Comparison of ENCODE assay signal across 19 cellular contexts in the genomic region with DNA sequence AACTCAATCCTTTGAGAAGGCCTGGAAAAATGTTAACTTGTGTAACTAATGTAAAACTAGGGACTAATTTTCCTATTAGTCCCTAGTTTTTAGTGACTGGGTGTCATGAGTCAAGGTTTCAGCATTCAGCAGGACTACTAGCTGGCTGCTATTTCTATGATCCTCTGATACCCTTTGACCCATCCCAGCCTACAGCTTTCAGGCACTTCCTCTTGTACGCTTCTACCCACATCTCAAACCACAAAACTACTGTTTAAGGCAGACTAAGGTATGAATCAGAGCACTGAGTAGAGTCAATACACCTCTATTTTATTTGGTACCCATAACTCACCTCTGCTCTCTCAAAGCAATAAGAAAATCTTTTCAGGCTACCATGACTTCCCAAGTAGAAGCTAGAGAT.
DNase-seq lines count a peak whose midpoint lies in the region; ATAC-seq and TF ChIP-seq lines count a peak whose summit lies in the region.
"Had no signal": no experiment of that assay in that cellular context is flagged by ENCODE, and none has a peak within 500 bp of the region (broad histone marks: within the 10 kb centered on the region; RNA-seq: fewer than 3 reads in every experiment).

No MANE protein-coding gene starts in this region.

- peaks cover 5% of the 10 kb centered on the region for H3K36me3 Mint-ChIP-seq in mesothelial cell of epicardium
- H3K36me3 Mint-ChIP-seq in T-helper 17 cell (ENCODE audit: low read depth): no peaks in the 10 kb centered on the region

- H3K9me3 ChIP-seq in T-helper 17 cell (ENCODE audit: control insufficient read depth, low read length, poor library complexity, severe bottlenecking): no peaks in the 10 kb centered on the region

- no peak for TF ChIP-seq CTCF in mesothelial cell of epicardium (IDR thresholded peaks at IDR 0.05; ENCODE audit: unreplicated experiment)

- no peak overlapping the region for H3K27ac Mint-ChIP-seq in mesothelial cell of epicardium
- no peak overlapping the region for H3K27ac Mint-ChIP-seq in T-helper 17 cell
- H3K27ac Mint-ChIP-seq: activated CD4-positive, alpha-beta memory T cell treated with anti-CD3 and anti-CD28 coated beads, Interleukin-2, amount 10 ng/mL, durations not matched to agents 7 days and 5 days; activated T-helper 17 cell treated with anti-CD3 and anti-CD28 coated beads, Interleukin-2, amount 50 U/mL, for 72 hours; stimulated activated naive CD8-positive, alpha-beta T cell treated with anti-CD3 and anti-CD28 coated beads, Interleukin-15, Interleukin-2, amounts not matched to agents 100 ng/mL and 50 ng/mL, for 24 hours had no signal

- peaks cover 21% of the 10 kb centered on the region for H3K9me3 Mint-ChIP-seq in mesothelial cell of epicardium
- H3K9me3 Mint-ChIP-seq: activated T-helper 17 cell treated with anti-CD3 and anti-CD28 coated beads, Interleukin-2, amount 50 U/mL, for 72 hours had no signal

- no peak for ATAC-seq in T-helper 17 cell
- ATAC-seq: activated T-helper 17 cell treated with anti-CD3 and anti-CD28 coated beads, Interleukin-2, amount 50 U/mL, for 72 hours; Right ventricle myocardium inferior had no signal

- peak; percentile 11 for DNase-seq in ELF-1 (ENCODE audit: low read depth, low spot score)
- DNase-seq in NCI-H226: peak; percentile 88
- peak; percentile 49 for DNase-seq in astrocyte of the hippocampus (ENCODE audit: low read depth, low spot score)
- DNase-seq in kidney glomerular epithelial cell (lab: John Stamatoyannopoulos, UW): peak; percentile 15
- DNase-seq in mesothelial cell of epicardium (ENCODE audit: low spot score in 2 of 2, unreplicated experiment in 2 of 2): no peak
- DNase-seq in T-helper 17 cell: no peak
- no peak for DNase-seq in NK-92 treated with Interleukin-12 subunit alpha and Interleukin-12 subunit beta, amount 100 ng/mL, for 24 hours (lab: John Stamatoyannopoulos, UW)
- no peak for DNase-seq in NCI-H1436 (lab: John Stamatoyannopoulos, UW)
- DNase-seq: activated CD4-positive, alpha-beta memory T cell treated with anti-CD3 and anti-CD28 coated beads, Interleukin-2, amount 10 ng/mL, durations not matched to agents 7 days and 5 days; anterior cingulate cortex; foreskin fibroblast; GM23248; NCI-H2029; NCI-H526 treated with DMSO at 0.1 percent for 48 hours; small intestine; T1000 had no signal

- no peak overlapping the region for H3K4me3 Mint-ChIP-seq in mesothelial cell of epicardium
- no peak overlapping the region for H3K4me3 Mint-ChIP-seq in T-helper 17 cell
- H3K4me3 Mint-ChIP-seq: activated CD4-positive, alpha-beta memory T cell treated with anti-CD3 and anti-CD28 coated beads, Interleukin-2, amount 10 ng/mL, durations not matched to agents 7 days and 5 days; activated T-helper 17 cell treated with anti-CD3 and anti-CD28 coated beads, Interleukin-2, amount 50 U/mL, for 72 hours; stimulated activated naive CD8-positive, alpha-beta T cell treated with anti-CD3 and anti-CD28 coated beads, Interleukin-15, Interleukin-2, amounts not matched to agents 100 ng/mL and 50 ng/mL, for 24 hours had no signal

- H3K4me1 Mint-ChIP-seq in mesothelial cell of epicardium (peaks cover 14% of the 10 kb centered on the region), T-helper 17 cell (no peaks in the 10 kb centered on the region)
- H3K4me1 Mint-ChIP-seq: activated CD4-positive, alpha-beta memory T cell treated with anti-CD3 and anti-CD28 coated beads, Interleukin-2, amount 10 ng/mL, durations not matched to agents 7 days and 5 days; activated T-helper 17 cell treated with anti-CD3 and anti-CD28 coated beads, Interleukin-2, amount 50 U/mL, for 72 hours had no signal

- no peaks in the 10 kb centered on the region for H3K27me3 Mint-ChIP-seq in mesothelial cell of epicardium (ENCODE audit: low read depth)
- H3K27me3 Mint-ChIP-seq in T-helper 17 cell: no peaks in the 10 kb centered on the region
- H3K27me3 Mint-ChIP-seq: activated CD4-positive, alpha-beta memory T cell treated with anti-CD3 and anti-CD28 coated beads, Interleukin-2, amount 10 ng/mL, durations not matched to agents 7 days and 5 days; activated T-helper 17 cell treated with anti-CD3 and anti-CD28 coated beads, Interleukin-2, amount 50 U/mL, for 72 hours; stimulated activated naive CD8-positive, alpha-beta T cell treated with anti-CD3 and anti-CD28 coated beads, Interleukin-15, Interleukin-2, amounts not matched to agents 100 ng/mL and 50 ng/mL, for 24 hours had no signal

Comparison
In these comparisons a context has a peak if more than half of its experiments do, and no peak if none do; other contexts are left out.
1. DNase-seq: peak in ELF-1 (single experiment), NCI-H226 (single experiment), astrocyte of the hippocampus (single experiment) and kidney glomerular epithelial cell (single experiment); none in mesothelial cell of epicardium (0 of 2), T-helper 17 cell (0 of 3), NK-92 treated with Interleukin-12 subunit alpha and Interleukin-12 subunit beta, amount 100 ng/mL, for 24 hours (single experiment) and NCI-H1436 (single experiment).